In genomic region chr1:12462586-12462985, GRCh38 we compare ENCODE assay signal across 20 cellular contexts.
DNase-seq lines count a peak whose midpoint lies in the region; ATAC-seq and TF ChIP-seq lines count a peak whose summit lies in the region.
"Had no signal": no experiment of that assay in that cellular context is flagged by ENCODE, and none has a peak within 500 bp of the region (broad histone marks: within the 10 kb centered on the region; RNA-seq: fewer than 3 reads in every experiment).

No MANE protein-coding gene starts in this region.

- H3K36me3 ChIP-seq in Panc1 (ENCODE audit: control insufficient read depth, insufficient read depth, low read length) (no peaks in the 10 kb centered on the region), tibial artery (no peaks in the 10 kb centered on the region), Peyer's patch (peaks cover 0 to 19% (median 0%) of the 10 kb centered on the region in 3 donors)
- H3K36me3 ChIP-seq: ovary had no signal

- H3K27ac ChIP-seq in Panc1 (ENCODE audit: low read length) (peak overlapping the region; percentile 42; the same call in 1 of the 2 replicates), tibial artery (peak overlapping the region; percentile 63 to 77), Peyer's patch (peak overlapping the region in 1 of 4 donors; percentile 70)
- H3K27ac ChIP-seq: foreskin keratinocyte, ovary, SK-N-MC had no signal

- no peak for TF ChIP-seq CTCF in Panc1 (IDR thresholded peaks at IDR 0.05)
- TF ChIP-seq CTCF in endothelial cell (IDR thresholded peaks at IDR 0.05; ENCODE audit: unreplicated experiment) = no peak
- TF ChIP-seq CTCF in nephron progenitor cell (IDR thresholded peaks at IDR 0.05) = no peak
- no peak for TF ChIP-seq CTCF in tibial artery (IDR thresholded peaks at IDR 0.05)
- no peak for TF ChIP-seq CTCF in Peyer's patch (IDR thresholded peaks at IDR 0.05)

- H3K36me3 Mint-ChIP-seq in endothelial cell (ENCODE audit: low read depth, unreplicated experiment) = peaks cover 27% of the 10 kb centered on the region
- peaks cover 34% of the 10 kb centered on the region for H3K36me3 Mint-ChIP-seq in nephron progenitor cell (ENCODE audit: low read depth)

- DNase-seq in Panc1 (ENCODE audit: low read depth, low spot score) (no peak), endothelial cell (ENCODE audit: low spot score) (no peak), nephron progenitor cell (no peak), tibial artery (no peak), NCI-H748 (lab: John Stamatoyannopoulos, UW; ENCODE audit: unreplicated experiment) (no peak), Peyer's patch (no peak)
- no peak for DNase-seq in activated effector memory CD4-positive, alpha-beta T cell treated with anti-CD3 and anti-CD28 coated beads, Interleukin-2, amount 50 U/mL, for 16 hours
- DNase-seq: activated CD4-positive, alpha-beta T cell treated with anti-CD3 and anti-CD28 coated beads for 1 hour; activated effector memory CD4-positive, alpha-beta T cell treated with Interleukin-2 at 50 U/mL for 16 hours; DMS79 treated with DMSO at 0.1 percent for 48 hours; foreskin keratinocyte; left colon; NCI-H1436; NCI-H2171; NCI-H774; ovary; stimulated activated CD4-positive, alpha-beta T cell treated with anti-CD3 and anti-CD28 coated beads, Interleukin-4, amount 100 ng/mL, for 1 hour had no signal

- peaks cover 2% of the 10 kb centered on the region for H3K27me3 Mint-ChIP-seq in endothelial cell (ENCODE audit: unreplicated experiment)
- H3K27me3 Mint-ChIP-seq in nephron progenitor cell (ENCODE audit: low read depth, poor library complexity) = peaks cover 5% of the 10 kb centered on the region

- H3K9me3 Mint-ChIP-seq in endothelial cell (ENCODE audit: unreplicated experiment) (no peaks in the 10 kb centered on the region), nephron progenitor cell (peaks cover 2% of the 10 kb centered on the region)

- TF ChIP-seq POLR2A in Peyer's patch (IDR thresholded peaks at IDR 0.05) = no peak

- H3K27ac Mint-ChIP-seq in endothelial cell (ENCODE audit: unreplicated experiment) (peak overlapping the region; percentile 8), nephron progenitor cell (peak overlapping the region; percentile 46)

- in situ Hi-C loops in Panc1 (cut with HindIII; ENCODE audit: low pct_unique_long_range_greater_than_20kb, low sequenced_read_pairs) = no loop called here

- H3K27me3 ChIP-seq in Panc1 (ENCODE audit: control insufficient read depth, insufficient read depth, low read length) (no peaks in the 10 kb centered on the region), tibial artery (no peaks in the 10 kb centered on the region), Peyer's patch (no peaks in the 10 kb centered on the region)
- H3K27me3 ChIP-seq: foreskin keratinocyte, ovary had no signal

- H3K4me3 Mint-ChIP-seq in endothelial cell (ENCODE audit: unreplicated experiment) = no peak overlapping the region
- no peak overlapping the region for H3K4me3 Mint-ChIP-seq in nephron progenitor cell

- CTCF ChIA-PET in Panc1 (lab: Charles Lee) = interaction anchor here (0.5 kb wide), 1 partner anchor 157 kb away, joined by 5 read pairs; no protein-coding TSS in a partner anchor

- no peak for ATAC-seq in Panc1
- ATAC-seq in GM18868 (IDR thresholded peaks at IDR 0.05; ENCODE audit: unreplicated experiment) = no peak
- ATAC-seq: foreskin keratinocyte, left colon had no signal

- H3K4me3 ChIP-seq in Panc1 (ENCODE audit: low read depth in 2 of 2, low read length in 2 of 2) (no peak overlapping the region), tibial artery (no peak overlapping the region), Peyer's patch (no peak overlapping the region)
- H3K4me3 ChIP-seq: ovary, SK-N-MC, skin epidermis had no signal

- POLR2A ChIA-PET in Panc1 (lab: Charles Lee) = no interaction called here

- H3K9me3 ChIP-seq in Panc1 (ENCODE audit: control insufficient read depth, insufficient read depth, low read depth, low read length) = no peaks in the 10 kb centered on the region
- H3K9me3 ChIP-seq in tibial artery = no peaks in the 10 kb centered on the region
- no peaks in the 10 kb centered on the region for H3K9me3 ChIP-seq in Peyer's patch
- H3K9me3 ChIP-seq: ovary had no signal

- H3K4me1 ChIP-seq in Panc1 (ENCODE audit: control insufficient read depth, insufficient read depth, low read length) = peaks cover 7% of the 10 kb centered on the region
- peaks cover 0 to 74% (median 61%) of the 10 kb centered on the region in 4 donors for H3K4me1 ChIP-seq in tibial artery
- peaks cover 0 to 32% (median 3%) of the 10 kb centered on the region in 4 donors for H3K4me1 ChIP-seq in Peyer's patch
- H3K4me1 ChIP-seq: foreskin keratinocyte had no signal

- H3K4me1 Mint-ChIP-seq in endothelial cell (ENCODE audit: unreplicated experiment) (peaks cover 17% of the 10 kb centered on the region), nephron progenitor cell (peaks cover 54% of the 10 kb centered on the region)

- intact Hi-C loops in Panc1 (cut with micrococcal nuclease; ENCODE audit: unreplicated experiment) = no loop called here
- intact Hi-C loops in tibial artery (cut with DNase I; ENCODE audit: low total_unique reads) = no loop called here

- BruUV-seq in Panc1 (replicated peaks; lab: Mats Ljungman, UMichigan) = no TSS peak
